ENCODE assay signal across 8 cellular contexts in genomic region chr2:131802351-131802836, GRCh38.
A peak's percentile ranks its signal among the peaks of the same experiment; 100 is the strongest.
DNase-seq lines count a peak whose midpoint lies in the region; ATAC-seq, FAIRE-seq and TF ChIP-seq lines count a peak whose summit lies in the region.
"Not testable (repeated sequence)": the region's sequence is repeated elsewhere in the genome, so short reads cannot be mapped to it uniquely, and the experiment has no call there.

No MANE protein-coding gene starts in this region.

- DNase-seq in activated naive CD4-positive, alpha-beta T cell treated with anti-CD3 and anti-CD28 coated beads for 36 hours: peak; percentile 29
- DNase-seq in lower leg skin (ENCODE audit: low spot score in 2 of 2) (peak in 1 of 2 donors; percentile 85), urothelium cell line (ENCODE audit: low spot score) (peak; percentile 49)

- not testable (repeated sequence) for H3K27ac ChIP-seq in KMS-11; esophagus (ENCODE audit: low read depth in 2 of 2, low read length in 1 of 2); skin epidermis

- peak overlapping the region; percentile 75; the same call in 1 of the 2 replicates for H2AFZ ChIP-seq in KMS-11 (ENCODE audit: low read depth)

- not testable (repeated sequence) for H3K36me3 ChIP-seq in KMS-11 (ENCODE audit: insufficient read depth); esophagus (ENCODE audit: control insufficient read depth in 2 of 2, insufficient read depth in 2 of 2, low read length in 1 of 2)

- peak; percentile 95 for ATAC-seq in SK-N-SH treated with all-trans-retinoic acid at 6 μM for 48 hours

- H3K4me1 ChIP-seq in KMS-11 (ENCODE audit: low read depth, poor library complexity, severe bottlenecking); esophagus (ENCODE audit: control insufficient read depth in 2 of 2, insufficient read depth in 2 of 2, low read length in 1 of 2): not testable (repeated sequence)

- not testable (repeated sequence) for H3K79me2 ChIP-seq in KMS-11 (ENCODE audit: insufficient read depth, low read depth)

- FAIRE-seq in urothelium cell line (lab: Jason Lieb, UNC): not testable (repeated sequence)

- H3K4me3 ChIP-seq in GM12875 (ENCODE audit: low read depth, low read length): peak overlapping the region; percentile 44
- not testable (repeated sequence) for H3K4me3 ChIP-seq in KMS-11 (IDR thresholded peaks at IDR 0.05; ENCODE audit: insufficient read depth, low read depth, low read length)
- H3K4me3 ChIP-seq in esophagus (ENCODE audit: low read depth in 1 of 2, low read length in 2 of 2): peak overlapping the region; percentile 31 to 35
- H3K4me3 ChIP-seq in lower leg skin (ENCODE audit: low read depth, poor library complexity, severe bottlenecking): peak overlapping the region; percentile 17
- H3K4me3 ChIP-seq in skin epidermis: peak overlapping the region; percentile 1 to 41 (median 28)

- not testable (repeated sequence) for H4K20me1 ChIP-seq in KMS-11 (ENCODE audit: insufficient read depth)

- not testable (repeated sequence) for TF ChIP-seq CTCF in GM12875 (IDR thresholded peaks at IDR 0.05; ENCODE audit: borderline replicate concordance, insufficient read depth, low read depth, low read length); KMS-11 (conservative IDR thresholded peaks at IDR 0.05; ENCODE audit: low read depth, low read length); lower leg skin (IDR thresholded peaks at IDR 0.05)

- not testable (repeated sequence) for H3K9me3 Mint-ChIP-seq in activated naive CD4-positive, alpha-beta T cell treated with anti-CD3 and anti-CD28 coated beads for 36 hours

- not testable (repeated sequence) for H3K4me1 Mint-ChIP-seq in activated naive CD4-positive, alpha-beta T cell treated with anti-CD3 and anti-CD28 coated beads for 36 hours (ENCODE audit: low read depth)

- peak overlapping the region; percentile 62 for H3K4me3 Mint-ChIP-seq in activated naive CD4-positive, alpha-beta T cell treated with anti-CD3 and anti-CD28 coated beads for 36 hours

- peak overlapping the region; percentile 45 for H3K4me2 ChIP-seq in KMS-11

- not testable (repeated sequence) for H3K9me3 ChIP-seq in esophagus (ENCODE audit: control insufficient read depth in 2 of 2, insufficient read depth in 1 of 2, low read depth in 1 of 2, low read length in 1 of 2)

- not testable (repeated sequence) for H3K27ac Mint-ChIP-seq in activated naive CD4-positive, alpha-beta T cell treated with anti-CD3 and anti-CD28 coated beads for 36 hours

- not testable (repeated sequence) for H3K9ac ChIP-seq in KMS-11

- intact Hi-C loops in activated naive CD4-positive, alpha-beta T cell treated with anti-CD3 and anti-CD28 coated beads for 36 hours (cut with micrococcal nuclease): loop anchor here (1.0 to 5.0 kb wide), 3 partner anchors 128 to 389 kb away; partner anchors contain the start of gene MZT2A
- intact Hi-C loops in lower leg skin (cut with DNase I; ENCODE audit: low total_unique reads): not testable (repeated sequence)

- TF ChIP-seq POLR2A in lower leg skin (IDR thresholded peaks at IDR 0.05): not testable (repeated sequence)

- CTCF ChIA-PET in activated naive CD4-positive, alpha-beta T cell treated with anti-CD3 and anti-CD28 coated beads for 36 hours (lab: Charles Lee): interaction anchor here (1.0 to 2.9 kb wide), 4 partner anchors 16 to 130 kb away, joined by 3 to 17 read pairs (median 10); no protein-coding TSS in a partner anchor

- not testable (repeated sequence) for H3K36me3 Mint-ChIP-seq in activated naive CD4-positive, alpha-beta T cell treated with anti-CD3 and anti-CD28 coated beads for 36 hours (ENCODE audit: low read depth)

- H3K27me3 Mint-ChIP-seq in activated naive CD4-positive, alpha-beta T cell treated with anti-CD3 and anti-CD28 coated beads for 36 hours (ENCODE audit: low read depth): not testable (repeated sequence)

- H3K27me3 ChIP-seq in KMS-11 (ENCODE audit: insufficient read depth, low read depth); esophagus (ENCODE audit: control insufficient read depth in 1 of 2, insufficient read depth in 2 of 2, low read length in 2 of 2): not testable (repeated sequence)

- 6 to 8% methylated on average over 34 of the region's 34 CpGs for WGBS in esophagus, 2 donors
- 5 to 12% methylated on average over 31 to 34 of the region's 34 CpGs for WGBS in lower leg skin, 2 donors
